ENCODE assay signal across 2 cellular contexts in the genomic region with DNA sequence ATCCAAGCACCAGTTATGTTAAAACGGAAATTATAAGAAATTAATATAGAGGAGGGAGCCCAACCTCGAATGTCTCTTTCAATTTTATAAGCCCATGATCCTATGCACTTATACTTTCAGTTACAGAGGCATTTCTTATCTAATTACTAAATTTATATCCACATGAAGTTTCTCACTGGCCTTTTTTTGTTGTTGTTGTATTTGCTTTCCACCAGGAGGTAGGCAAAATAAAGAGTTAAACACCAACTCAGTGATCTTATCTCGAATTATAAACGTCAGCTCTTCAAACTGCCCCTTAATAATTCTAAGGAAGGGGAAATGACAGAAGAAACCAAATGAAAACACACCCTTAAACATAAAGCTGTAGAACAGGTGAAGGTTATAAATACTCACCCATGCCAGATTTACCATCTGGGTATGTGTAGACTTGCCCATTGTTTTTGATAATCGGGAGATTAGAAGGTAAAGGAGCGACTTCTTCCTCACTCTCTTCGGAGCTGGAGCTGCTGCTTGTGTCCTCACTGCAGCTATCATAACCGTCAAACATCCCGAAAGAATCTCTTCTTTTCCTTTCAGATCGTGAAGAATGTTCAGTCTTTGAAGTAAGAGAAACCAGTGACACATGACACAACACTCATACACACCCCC.
TF ChIP-seq lines count a peak whose summit lies in the region.

No MANE protein-coding gene starts in this region.

TF ChIP-seq in HepG2, 621 proteins besides CTCF, POLR2A, EP300 and RAD21:
- TF ChIP-seq DMAP1 (CRISPR knock-in tag; IDR thresholded peaks at IDR 0.05): no peak
- no peak for TF ChIP-seq FOXP1 (IDR thresholded peaks at IDR 0.05)
- no peak for TF ChIP-seq FOXP1 (CRISPR knock-in tag; IDR thresholded peaks at IDR 0.05)
- TF ChIP-seq ZNF451 (CRISPR knock-in tag; IDR thresholded peaks at IDR 0.05): no peak
- TF ChIP-seq RXRB (CRISPR knock-in tag; IDR thresholded peaks at IDR 0.05; ENCODE audit: borderline replicate concordance): no peak
- TF ChIP-seq, protein P1, sequence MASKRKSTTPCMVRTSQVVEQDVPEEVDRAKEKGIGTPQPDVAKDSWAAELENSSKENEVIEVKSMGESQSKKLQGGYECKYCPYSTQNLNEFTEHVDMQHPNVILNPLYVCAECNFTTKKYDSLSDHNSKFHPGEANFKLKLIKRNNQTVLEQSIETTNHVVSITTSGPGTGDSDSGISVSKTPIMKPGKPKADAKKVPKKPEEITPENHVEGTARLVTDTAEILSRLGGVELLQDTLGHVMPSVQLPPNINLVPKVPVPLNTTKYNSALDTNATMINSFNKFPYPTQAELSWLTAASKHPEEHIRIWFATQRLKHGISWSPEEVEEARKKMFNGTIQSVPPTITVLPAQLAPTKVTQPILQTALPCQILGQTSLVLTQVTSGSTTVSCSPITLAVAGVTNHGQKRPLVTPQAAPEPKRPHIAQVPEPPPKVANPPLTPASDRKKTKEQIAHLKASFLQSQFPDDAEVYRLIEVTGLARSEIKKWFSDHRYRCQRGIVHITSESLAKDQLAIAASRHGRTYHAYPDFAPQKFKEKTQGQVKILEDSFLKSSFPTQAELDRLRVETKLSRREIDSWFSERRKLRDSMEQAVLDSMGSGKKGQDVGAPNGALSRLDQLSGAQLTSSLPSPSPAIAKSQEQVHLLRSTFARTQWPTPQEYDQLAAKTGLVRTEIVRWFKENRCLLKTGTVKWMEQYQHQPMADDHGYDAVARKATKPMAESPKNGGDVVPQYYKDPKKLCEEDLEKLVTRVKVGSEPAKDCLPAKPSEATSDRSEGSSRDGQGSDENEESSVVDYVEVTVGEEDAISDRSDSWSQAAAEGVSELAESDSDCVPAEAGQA (IDR thresholded peaks at IDR 0.05; ENCODE audit: low read depth): no peak
- TF ChIP-seq, protein P1 (CRISPR knock-in tag; IDR thresholded peaks at IDR 0.05; ENCODE audit: borderline replicate concordance): no peak
- TF ChIP-seq, protein P2, sequence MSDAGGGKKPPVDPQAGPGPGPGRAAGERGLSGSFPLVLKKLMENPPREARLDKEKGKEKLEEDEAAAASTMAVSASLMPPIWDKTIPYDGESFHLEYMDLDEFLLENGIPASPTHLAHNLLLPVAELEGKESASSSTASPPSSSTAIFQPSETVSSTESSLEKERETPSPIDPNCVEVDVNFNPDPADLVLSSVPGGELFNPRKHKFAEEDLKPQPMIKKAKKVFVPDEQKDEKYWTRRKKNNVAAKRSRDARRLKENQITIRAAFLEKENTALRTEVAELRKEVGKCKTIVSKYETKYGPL (CRISPR knock-in tag; IDR thresholded peaks at IDR 0.05): no peak

TF ChIP-seq in WTC11, 78 proteins besides CTCF, POLR2A, EP300 and RAD21:
- TF ChIP-seq, protein P3, sequence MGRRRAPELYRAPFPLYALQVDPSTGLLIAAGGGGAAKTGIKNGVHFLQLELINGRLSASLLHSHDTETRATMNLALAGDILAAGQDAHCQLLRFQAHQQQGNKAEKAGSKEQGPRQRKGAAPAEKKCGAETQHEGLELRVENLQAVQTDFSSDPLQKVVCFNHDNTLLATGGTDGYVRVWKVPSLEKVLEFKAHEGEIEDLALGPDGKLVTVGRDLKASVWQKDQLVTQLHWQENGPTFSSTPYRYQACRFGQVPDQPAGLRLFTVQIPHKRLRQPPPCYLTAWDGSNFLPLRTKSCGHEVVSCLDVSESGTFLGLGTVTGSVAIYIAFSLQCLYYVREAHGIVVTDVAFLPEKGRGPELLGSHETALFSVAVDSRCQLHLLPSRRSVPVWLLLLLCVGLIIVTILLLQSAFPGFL (CRISPR knock-in tag; IDR thresholded peaks at IDR 0.05; ENCODE audit: borderline replicate concordance): no peak
- TF ChIP-seq, protein P4, sequence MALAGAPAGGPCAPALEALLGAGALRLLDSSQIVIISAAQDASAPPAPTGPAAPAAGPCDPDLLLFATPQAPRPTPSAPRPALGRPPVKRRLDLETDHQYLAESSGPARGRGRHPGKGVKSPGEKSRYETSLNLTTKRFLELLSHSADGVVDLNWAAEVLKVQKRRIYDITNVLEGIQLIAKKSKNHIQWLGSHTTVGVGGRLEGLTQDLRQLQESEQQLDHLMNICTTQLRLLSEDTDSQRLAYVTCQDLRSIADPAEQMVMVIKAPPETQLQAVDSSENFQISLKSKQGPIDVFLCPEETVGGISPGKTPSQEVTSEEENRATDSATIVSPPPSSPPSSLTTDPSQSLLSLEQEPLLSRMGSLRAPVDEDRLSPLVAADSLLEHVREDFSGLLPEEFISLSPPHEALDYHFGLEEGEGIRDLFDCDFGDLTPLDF (CRISPR knock-in tag; IDR thresholded peaks at IDR 0.05): no peak
- TF ChIP-seq ETV6 (CRISPR knock-in tag; IDR thresholded peaks at IDR 0.05) (no peak), ZNF138 (CRISPR knock-in tag; conservative IDR thresholded peaks at IDR 0.05) (no peak), NFATC4 (CRISPR knock-in tag; IDR thresholded peaks at IDR 0.05) (no peak), TP53 (CRISPR knock-in tag; IDR thresholded peaks at IDR 0.05) (no peak), FOXP1 (CRISPR knock-in tag; IDR thresholded peaks at IDR 0.05; ENCODE audit: borderline replicate concordance) (no peak), ELF4 (CRISPR knock-in tag; IDR thresholded peaks at IDR 0.05; ENCODE audit: low read depth) (no peak), ZNF317 (CRISPR knock-in tag; IDR thresholded peaks at IDR 0.05; ENCODE audit: borderline replicate concordance, low read depth) (no peak), SMAD3 (CRISPR knock-in tag; IDR thresholded peaks at IDR 0.05; ENCODE audit: borderline replicate concordance) (no peak), ZNF232 (CRISPR knock-in tag; IDR thresholded peaks at IDR 0.05) (no peak), ZNF416 (CRISPR knock-in tag; IDR thresholded peaks at IDR 0.05) (no peak)
- TF ChIP-seq, protein P5, sequence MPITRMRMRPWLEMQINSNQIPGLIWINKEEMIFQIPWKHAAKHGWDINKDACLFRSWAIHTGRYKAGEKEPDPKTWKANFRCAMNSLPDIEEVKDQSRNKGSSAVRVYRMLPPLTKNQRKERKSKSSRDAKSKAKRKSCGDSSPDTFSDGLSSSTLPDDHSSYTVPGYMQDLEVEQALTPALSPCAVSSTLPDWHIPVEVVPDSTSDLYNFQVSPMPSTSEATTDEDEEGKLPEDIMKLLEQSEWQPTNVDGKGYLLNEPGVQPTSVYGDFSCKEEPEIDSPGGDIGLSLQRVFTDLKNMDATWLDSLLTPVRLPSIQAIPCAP (CRISPR knock-in tag; IDR thresholded peaks at IDR 0.05): no peak
- TF ChIP-seq, protein P6, sequence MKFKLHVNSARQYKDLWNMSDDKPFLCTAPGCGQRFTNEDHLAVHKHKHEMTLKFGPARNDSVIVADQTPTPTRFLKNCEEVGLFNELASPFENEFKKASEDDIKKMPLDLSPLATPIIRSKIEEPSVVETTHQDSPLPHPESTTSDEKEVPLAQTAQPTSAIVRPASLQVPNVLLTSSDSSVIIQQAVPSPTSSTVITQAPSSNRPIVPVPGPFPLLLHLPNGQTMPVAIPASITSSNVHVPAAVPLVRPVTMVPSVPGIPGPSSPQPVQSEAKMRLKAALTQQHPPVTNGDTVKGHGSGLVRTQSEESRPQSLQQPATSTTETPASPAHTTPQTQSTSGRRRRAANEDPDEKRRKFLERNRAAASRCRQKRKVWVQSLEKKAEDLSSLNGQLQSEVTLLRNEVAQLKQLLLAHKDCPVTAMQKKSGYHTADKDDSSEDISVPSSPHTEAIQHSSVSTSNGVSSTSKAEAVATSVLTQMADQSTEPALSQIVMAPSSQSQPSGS (CRISPR knock-in tag; IDR thresholded peaks at IDR 0.05; ENCODE audit: borderline replicate concordance, low read depth): no peak
- TF ChIP-seq, protein P7, sequence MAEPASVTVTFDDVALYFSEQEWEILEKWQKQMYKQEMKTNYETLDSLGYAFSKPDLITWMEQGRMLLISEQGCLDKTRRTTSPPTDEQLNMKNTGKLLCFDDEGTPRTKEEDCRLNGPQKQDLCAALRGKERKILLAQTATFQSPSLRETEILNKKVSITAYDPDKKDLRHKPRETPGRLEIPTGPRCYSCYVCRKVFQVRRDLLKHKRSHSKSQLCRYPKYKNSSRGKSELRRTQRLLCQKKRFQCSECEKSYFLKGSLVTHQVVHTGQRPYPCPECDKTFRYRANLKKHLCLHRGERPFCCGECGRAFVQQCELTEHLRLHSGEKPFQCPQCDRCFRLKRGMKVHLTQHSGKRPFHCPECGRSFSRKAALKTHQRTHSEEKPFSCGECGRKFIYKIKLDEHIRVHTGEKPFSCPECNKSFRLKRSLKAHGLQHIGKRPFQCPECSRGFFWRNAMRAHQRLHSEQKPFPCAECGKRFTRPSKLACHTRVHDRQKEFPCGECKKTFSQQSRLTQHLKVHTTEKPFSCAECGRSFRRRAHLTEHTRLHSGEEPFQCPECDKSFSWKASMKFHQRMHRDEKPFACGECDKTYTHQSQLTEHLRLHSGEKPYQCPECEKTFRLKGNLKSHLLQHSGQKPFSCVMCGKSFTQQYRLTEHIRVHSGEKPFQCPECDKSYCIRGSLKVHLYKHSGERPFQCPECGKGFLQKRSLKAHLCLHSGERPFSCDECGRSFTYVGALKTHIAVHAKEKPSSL (CRISPR knock-in tag; conservative IDR thresholded peaks at IDR 0.05): no peak
- TF ChIP-seq, protein P8, sequence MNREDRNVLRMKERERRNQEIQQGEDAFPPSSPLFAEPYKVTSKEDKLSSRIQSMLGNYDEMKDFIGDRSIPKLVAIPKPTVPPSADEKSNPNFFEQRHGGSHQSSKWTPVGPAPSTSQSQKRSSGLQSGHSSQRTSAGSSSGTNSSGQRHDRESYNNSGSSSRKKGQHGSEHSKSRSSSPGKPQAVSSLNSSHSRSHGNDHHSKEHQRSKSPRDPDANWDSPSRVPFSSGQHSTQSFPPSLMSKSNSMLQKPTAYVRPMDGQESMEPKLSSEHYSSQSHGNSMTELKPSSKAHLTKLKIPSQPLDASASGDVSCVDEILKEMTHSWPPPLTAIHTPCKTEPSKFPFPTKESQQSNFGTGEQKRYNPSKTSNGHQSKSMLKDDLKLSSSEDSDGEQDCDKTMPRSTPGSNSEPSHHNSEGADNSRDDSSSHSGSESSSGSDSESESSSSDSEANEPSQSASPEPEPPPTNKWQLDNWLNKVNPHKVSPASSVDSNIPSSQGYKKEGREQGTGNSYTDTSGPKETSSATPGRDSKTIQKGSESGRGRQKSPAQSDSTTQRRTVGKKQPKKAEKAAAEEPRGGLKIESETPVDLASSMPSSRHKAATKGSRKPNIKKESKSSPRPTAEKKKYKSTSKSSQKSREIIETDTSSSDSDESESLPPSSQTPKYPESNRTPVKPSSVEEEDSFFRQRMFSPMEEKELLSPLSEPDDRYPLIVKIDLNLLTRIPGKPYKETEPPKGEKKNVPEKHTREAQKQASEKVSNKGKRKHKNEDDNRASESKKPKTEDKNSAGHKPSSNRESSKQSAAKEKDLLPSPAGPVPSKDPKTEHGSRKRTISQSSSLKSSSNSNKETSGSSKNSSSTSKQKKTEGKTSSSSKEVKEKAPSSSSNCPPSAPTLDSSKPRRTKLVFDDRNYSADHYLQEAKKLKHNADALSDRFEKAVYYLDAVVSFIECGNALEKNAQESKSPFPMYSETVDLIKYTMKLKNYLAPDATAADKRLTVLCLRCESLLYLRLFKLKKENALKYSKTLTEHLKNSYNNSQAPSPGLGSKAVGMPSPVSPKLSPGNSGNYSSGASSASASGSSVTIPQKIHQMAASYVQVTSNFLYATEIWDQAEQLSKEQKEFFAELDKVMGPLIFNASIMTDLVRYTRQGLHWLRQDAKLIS (CRISPR knock-in tag; IDR thresholded peaks at IDR 0.05; ENCODE audit: borderline replicate concordance): no peak
- TF ChIP-seq, protein P9, sequence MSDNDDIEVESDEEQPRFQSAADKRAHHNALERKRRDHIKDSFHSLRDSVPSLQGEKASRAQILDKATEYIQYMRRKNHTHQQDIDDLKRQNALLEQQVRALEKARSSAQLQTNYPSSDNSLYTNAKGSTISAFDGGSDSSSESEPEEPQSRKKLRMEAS (CRISPR knock-in tag; IDR thresholded peaks at IDR 0.05): no peak
